ENCODE assay signal across 9 cellular contexts in genomic region chr4:56655627-56656345, GRCh38. TPM values are rescaled to one million over a fixed set of nuclear protein-coding genes. Genes with fewer than 3 reads are reported as not detected.
DNase-seq lines count a peak whose midpoint lies in the region; ATAC-seq and TF ChIP-seq lines count a peak whose summit lies in the region.
"Had no signal": no experiment of that assay in that cellular context is flagged by ENCODE, and none has a peak within 500 bp of the region (broad histone marks: within the 10 kb centered on the region; RNA-seq: fewer than 3 reads in every experiment).

No MANE protein-coding gene starts in this region.

- H3K27ac ChIP-seq in esophagus (ENCODE audit: low read depth in 2 of 2, low read length in 1 of 2) (peak overlapping the region; percentile 57 to 76), upper lobe of right lung (peak overlapping the region; percentile 56)
- H3K27ac ChIP-seq in naive thymus-derived CD4-positive, alpha-beta T cell (ENCODE audit: low read depth, low read length): no peak overlapping the region

- peak overlapping the region; percentile 46 for H3K4me3 ChIP-seq in H7 (ENCODE audit: insufficient read depth, low read depth, low read length)
- peak overlapping the region; percentile 50 to 55 for H3K4me3 ChIP-seq in esophagus (ENCODE audit: low read depth in 1 of 2, low read length in 2 of 2)
- peak overlapping the region; percentile 66 for H3K4me3 ChIP-seq in naive thymus-derived CD4-positive, alpha-beta T cell (ENCODE audit: low read length)
- peak overlapping the region; percentile 54 for H3K4me3 ChIP-seq in upper lobe of right lung

- peaks cover 0 to 10% (median 0%) of the 10 kb centered on the region in 5 donors for H3K36me3 Mint-ChIP-seq in naive thymus-derived CD4-positive, alpha-beta T cell

- intact Hi-C loops in naive thymus-derived CD4-positive, alpha-beta T cell (cut with micrococcal nuclease): loop anchor here (1.0 to 5.0 kb wide), 7 partner anchors 67 to 253 kb away; partner anchors contain the start of gene ARL9 (in 1 of the 2)
- intact Hi-C loops in upper lobe of right lung (cut with DNase I): no loop called here

- H3K4me1 ChIP-seq in esophagus (ENCODE audit: control insufficient read depth in 2 of 2, insufficient read depth in 2 of 2, low read length in 1 of 2) (peaks cover 0 to 2% of the 10 kb centered on the region in 2 donors), upper lobe of right lung (peaks cover 29% of the 10 kb centered on the region)
- peaks cover 16 to 35% of the 10 kb centered on the region in 2 donors for H3K4me1 ChIP-seq in naive thymus-derived CD4-positive, alpha-beta T cell (ENCODE audit: control insufficient read depth in 2 of 2, insufficient read depth in 2 of 2, low read length in 2 of 2)

- ATAC-seq in naive thymus-derived CD4-positive, alpha-beta T cell: peak; percentile 53
- ATAC-seq in upper lobe of right lung: peak; percentile 56

- H3K9me3 ChIP-seq in esophagus (ENCODE audit: control insufficient read depth in 2 of 2, insufficient read depth in 1 of 2, low read depth in 1 of 2, low read length in 1 of 2) (no peaks in the 10 kb centered on the region), upper lobe of right lung (no peaks in the 10 kb centered on the region)
- no peaks in the 10 kb centered on the region for H3K9me3 ChIP-seq in naive thymus-derived CD4-positive, alpha-beta T cell (ENCODE audit: control insufficient read depth in 2 of 3, low read length in 3 of 3)

- no peak for TF ChIP-seq CTCF in upper lobe of right lung (IDR thresholded peaks at IDR 0.05)

- DNase-seq in H7 (peak; percentile 73), upper lobe of right lung (no peak), DMS53 treated with DMSO at 0.1 percent for 48 hours (lab: John Stamatoyannopoulos, UW; ENCODE audit: unreplicated experiment) (no peak), cerebellum (ENCODE audit: low spot score) (no peak)
- peak; percentile 6 for DNase-seq in activated CD4-positive, alpha-beta T cell treated with anti-CD3 and anti-CD28 coated beads, Interleukin-2, amount 50 U/mL, for 1 hour
- peak in 3 of 9 donors; percentile 25 to 34 (median 27) for DNase-seq in naive thymus-derived CD4-positive, alpha-beta T cell
- DNase-seq in central memory CD4-positive, alpha-beta T cell: no peak

- 0 to 1% methylated on average over 78 to 79 of the region's 79 CpGs for WGBS in esophagus, 2 donors

- peak overlapping the region; percentile 85 to 99 (median 90) for H3K4me3 Mint-ChIP-seq in naive thymus-derived CD4-positive, alpha-beta T cell

- CTCF ChIA-PET in naive thymus-derived CD4-positive, alpha-beta T cell (lab: Charles Lee): no interaction called here

- H3K9me3 Mint-ChIP-seq in naive thymus-derived CD4-positive, alpha-beta T cell: peaks cover 0 to 3% (median 0%) of the 10 kb centered on the region in 11 donors

- H3K36me3 ChIP-seq in H7 (replicated peaks; ENCODE audit: control insufficient read depth, insufficient read depth, low read length) (no peaks in the 10 kb centered on the region), esophagus (ENCODE audit: control insufficient read depth in 2 of 2, insufficient read depth in 2 of 2, low read length in 1 of 2) (no peaks in the 10 kb centered on the region), upper lobe of right lung (peaks cover 15% of the 10 kb centered on the region)
- no peaks in the 10 kb centered on the region for H3K36me3 ChIP-seq in naive thymus-derived CD4-positive, alpha-beta T cell (ENCODE audit: control insufficient read depth in 2 of 3, insufficient read depth in 3 of 3, low read length in 3 of 3)

- H3K4me1 Mint-ChIP-seq in naive thymus-derived CD4-positive, alpha-beta T cell: peaks cover 16 to 53% (median 34%) of the 10 kb centered on the region in 7 donors

- H3K27me3 Mint-ChIP-seq in naive thymus-derived CD4-positive, alpha-beta T cell: peaks cover 12 to 47% (median 35%) of the 10 kb centered on the region in 5 donors

- peak overlapping the region in 2 of 9 donors; percentile 55 to 82 for H3K27ac Mint-ChIP-seq in naive thymus-derived CD4-positive, alpha-beta T cell

- peaks cover 69% of the 10 kb centered on the region for H3K27me3 ChIP-seq in H7 (ENCODE audit: control insufficient read depth, insufficient read depth, low read length)
- H3K27me3 ChIP-seq in esophagus (ENCODE audit: control insufficient read depth in 1 of 2, insufficient read depth in 2 of 2, low read length in 2 of 2): no peaks in the 10 kb centered on the region
- peaks cover 0 to 3% of the 10 kb centered on the region in 2 donors for H3K27me3 ChIP-seq in naive thymus-derived CD4-positive, alpha-beta T cell (ENCODE audit: control insufficient read depth in 2 of 2, insufficient read depth in 2 of 2, low read length in 2 of 2)
- peaks cover 26% of the 10 kb centered on the region for H3K27me3 ChIP-seq in upper lobe of right lung

- POLR2A ChIA-PET in naive thymus-derived CD4-positive, alpha-beta T cell (lab: Charles Lee): no interaction called here

RNA-seq across cellular contexts. Expression of gene HOPX, which starts 25.3 kb away (rescaled TPM):
- not detected in 2 replicates for total RNA-seq in H7 (2014; rRNA removed; shearing (Covaris generic))
- 1,000 to 10,000 TPM in 1 of 2 donors, 100 to 1,000 TPM in 1; 649 to 1,386 TPM for polyA plus RNA-seq in esophagus
- 10 to 100 TPM in 2 of 5 experiments, 1 to 10 TPM in 1, under 1 TPM in 2; 0.84 to 46.3 (median 5.5) TPM for total RNA-seq in naive thymus-derived CD4-positive, alpha-beta T cell
- 1 to 10 TPM in 1 of 2 donors, under 1 TPM in 1; 0.64 to 6.2 TPM for polyA plus RNA-seq in naive thymus-derived CD4-positive, alpha-beta T cell
- 520 TPM for total RNA-seq in upper lobe of right lung
- 17.4 TPM for total RNA-seq in cerebellum
- total RNA-seq: RPMI7951 had no signal

Comparison
In these comparisons a context has a peak if more than half of its experiments do, and no peak if none do; other contexts are left out.
1. DNase-seq: peak in H7 (single experiment) and activated CD4-positive, alpha-beta T cell treated with anti-CD3 and anti-CD28 coated beads, Interleukin-2, amount 50 U/mL, for 1 hour (single experiment); none in upper lobe of right lung (single experiment), central memory CD4-positive, alpha-beta T cell (single experiment), DMS53 treated with DMSO at 0.1 percent for 48 hours (single experiment) and cerebellum (single experiment).
2. RNA of gene HOPX, which starts 25.3 kb away (total RNA-seq): 520 TPM in upper lobe of right lung (single experiment); 17.4 TPM in cerebellum (single experiment), 0.84 to 46.3 TPM in naive thymus-derived CD4-positive, alpha-beta T cell and not detected in H7; every median in the first group is over 10 times any median in the second.
3. Peak in every context shown above with its lines, with median percentiles within 50 percentile points of each other: H3K4me3 ChIP-seq.